9 cellular contexts compared by ENCODE assay signal in the genomic region with DNA sequence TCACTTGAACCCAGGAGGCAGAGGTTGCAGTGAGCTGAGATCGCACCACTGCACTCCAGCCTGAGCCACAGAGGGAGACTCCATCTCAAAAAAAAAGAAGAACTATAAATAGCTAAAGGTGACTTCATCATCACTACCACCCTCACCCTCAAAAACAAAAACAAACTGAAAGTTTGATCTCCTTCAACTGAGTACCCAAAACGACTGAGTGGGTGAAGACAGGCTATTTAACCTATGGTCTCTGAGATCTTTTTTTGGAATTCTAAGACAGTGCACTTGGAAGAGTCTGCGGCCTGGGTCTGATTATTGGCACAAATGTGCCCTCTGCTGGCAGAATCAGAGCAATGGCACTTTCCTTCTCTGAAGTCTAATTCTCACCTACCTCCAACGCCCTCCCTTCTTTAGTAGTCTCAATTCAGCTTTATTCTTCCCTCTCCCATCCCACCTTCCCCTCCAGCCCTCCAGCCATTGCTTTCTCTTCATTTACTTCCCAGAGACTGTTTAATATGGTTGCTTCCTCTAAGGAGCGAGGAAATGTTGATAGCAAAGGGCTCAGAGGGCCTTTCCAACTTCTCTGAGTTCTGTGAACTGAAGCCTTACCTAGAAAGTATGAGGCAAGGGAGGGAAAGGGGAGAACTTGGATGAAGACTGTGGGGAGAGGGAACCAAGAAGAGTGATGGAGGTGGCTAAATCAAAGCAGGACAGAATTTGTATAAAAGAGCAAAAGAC. TPM values are rescaled to one million over a fixed set of nuclear protein-coding genes. Genes with fewer than 3 reads are reported as not detected.
DNase-seq lines count a peak whose midpoint lies in the region; ATAC-seq lines count a peak whose summit lies in the region.
"Had no signal": no experiment of that assay in that cellular context is flagged by ENCODE, and none has a peak within 500 bp of the region (broad histone marks: within the 10 kb centered on the region; RNA-seq: fewer than 3 reads in every experiment).

No MANE protein-coding gene starts in this region.

- H3K4me3 ChIP-seq in MG63, result no peak overlapping the region

- DNase-seq in stimulated activated CD4-positive, alpha-beta T cell treated with anti-CD3 and anti-CD28 coated beads, Interleukin-12 subunit alpha, Interleukin-12 subunit beta, amount 100 ng/mL, for 48 hours (ENCODE audit: low read depth in 2 of 3, low spot score in 1 of 3), result peak in 2 of 3 donors; percentile 22 to 43
- DNase-seq in stimulated activated CD4-positive, alpha-beta T cell treated with anti-CD3 and anti-CD28 coated beads, Interleukin-12 subunit alpha, Interleukin-12 subunit beta, amount 100 ng/mL, for 4 hours, result no peak
- DNase-seq in MG63 (peak; percentile 27), SKM-1 treated with dmso at 0.1 percent for 144 hours (lab: John Stamatoyannopoulos, UW; ENCODE audit: unreplicated experiment) (peak; percentile 58), amniotic stem cell (lab: John Stamatoyannopoulos, UW) (peak; percentile 45), left cardiac atrium (peak; percentile 58), retina (peak; percentile 79)

- no peaks in the 10 kb centered on the region for H3K27me3 ChIP-seq in MG63

- ATAC-seq in left cardiac atrium, result peak; percentile 16 to 28
- no peak for ATAC-seq in GM19463 (IDR thresholded peaks at IDR 0.05; ENCODE audit: unreplicated experiment)

- no peaks in the 10 kb centered on the region for H3K36me3 ChIP-seq in MG63

- intact Hi-C loops in left cardiac atrium (cut with DNase I), result loop anchor here in 1 of 2 donors (1.0 to 5.0 kb wide), 2 partner anchors 67 to 115 kb away; no protein-coding TSS in a partner anchor

- no peaks in the 10 kb centered on the region for H3K9me3 ChIP-seq in MG63

RNA-seq across cellular contexts. Expression of gene MYOZ1, which starts 2.9 kb away (rescaled TPM):
- total RNA-seq in MG63 (2014; rRNA removed; shearing (Covaris generic); ENCODE audit: low replicate concordance), result not detected in 2 replicates
- total RNA-seq in left cardiac atrium, result 10 to 100 TPM in 1 of 2 donors, 1 to 10 TPM in 1; 2.1 to 13.1 TPM
- total RNA-seq: pulmonary artery endothelial cell had no signal

RNA-seq across cellular contexts. Expression of gene SYNPO2L, which starts 11.7 kb away (rescaled TPM):
- total RNA-seq in MG63 (2014; rRNA removed; shearing (Covaris generic); ENCODE audit: low replicate concordance), result not detected in 2 replicates
- 100 to 1,000 TPM; 165 to 219 TPM for total RNA-seq in left cardiac atrium
- total RNA-seq: pulmonary artery endothelial cell had no signal

RNA-seq across cellular contexts. Expression of gene USP54, which starts 53.0 kb away (rescaled TPM):
- 5.3 and 10.2 TPM in 2 replicates for total RNA-seq in MG63 (2014; rRNA removed; shearing (Covaris generic); ENCODE audit: low replicate concordance)
- 10 to 100 TPM; 30.5 to 47.8 TPM for total RNA-seq in left cardiac atrium

RNA-seq across cellular contexts. Expression of gene AGAP5, which starts 53.7 kb away (rescaled TPM):
- 1.1 and 3.1 TPM in 2 replicates for total RNA-seq in MG63 (2014; rRNA removed; shearing (Covaris generic); ENCODE audit: low replicate concordance)
- total RNA-seq in left cardiac atrium, result 1 to 10 TPM; 4.2 to 4.4 TPM

Comparison
In these comparisons a context has a peak if more than half of its experiments do, and no peak if none do; other contexts are left out.
1. RNA of gene SYNPO2L, which starts 11.7 kb away (total RNA-seq): 165 to 219 TPM in left cardiac atrium; not detected in MG63; every median in the first group is over 100 times any median in the second.